In genomic region chr7:5652118-5652517, GRCh38 we compare ENCODE assay signal across 20 cellular contexts.
"Had no signal": no experiment of that assay in that cellular context is flagged by ENCODE, and none has a peak within 500 bp of the region (broad histone marks: within the 10 kb centered on the region; RNA-seq: fewer than 3 reads in every experiment).

No MANE protein-coding gene starts in this region.

- H3K4me1 Mint-ChIP-seq: activated CD4-positive, alpha-beta memory T cell treated with anti-CD3 and anti-CD28 coated beads, Interleukin-2, amount 10 ng/mL, durations not matched to agents 7 days and 5 days had no signal

- H3K27me3 Mint-ChIP-seq: activated CD4-positive, alpha-beta memory T cell treated with anti-CD3 and anti-CD28 coated beads, Interleukin-2, amount 10 ng/mL, durations not matched to agents 7 days and 5 days; naive thymus-derived CD4-positive, alpha-beta T cell; type B pancreatic cell had no signal

- H3K27ac Mint-ChIP-seq: activated CD4-positive, alpha-beta memory T cell treated with anti-CD3 and anti-CD28 coated beads, Interleukin-2, amount 10 ng/mL, durations not matched to agents 7 days and 5 days; immature natural killer cell; type B pancreatic cell had no signal

- H3K9me3 Mint-ChIP-seq: activated CD4-positive, alpha-beta memory T cell treated with anti-CD3 and anti-CD28 coated beads, Interleukin-2, amount 10 ng/mL, durations not matched to agents 7 days and 5 days; immature natural killer cell; type B pancreatic cell had no signal

- ATAC-seq: left lung; naive thymus-derived CD4-positive, alpha-beta T cell; psoas muscle had no signal

- DNase-seq: activated CD4-positive, alpha-beta memory T cell treated with anti-CD3 and anti-CD28 coated beads, Interleukin-2, amount 10 ng/mL, durations not matched to agents 7 days and 5 days; activated CD4-positive, alpha-beta T cell treated with anti-CD3 and anti-CD28 coated beads for 48 hours; activated effector memory CD4-positive, alpha-beta T cell treated with anti-CD3 and anti-CD28 coated beads, Interleukin-2, amount 50 U/mL, for 16 hours; activated naive CD4-positive, alpha-beta T cell treated with anti-CD3 and anti-CD28 coated beads, Interleukin-2, amount 50 U/mL, for 16 hours; activated T-cell treated with anti-CD3 and anti-CD28 coated beads for 4 hours; adrenal gland; cortex of kidney; effector CD4-positive, alpha-beta T cell; foreskin melanocyte; immature natural killer cell; left lung; naive thymus-derived CD4-positive, alpha-beta T cell; ovary; psoas muscle; stimulated activated CD4-positive, alpha-beta T cell treated with anti-CD3 and anti-CD28 coated beads, Interleukin-12 subunit alpha, Interleukin-12 subunit beta, amount 100 ng/mL, for 4 hours; stimulated activated CD4-positive, alpha-beta T cell treated with anti-CD3 and anti-CD28 coated beads, Interleukin-4, amount 100 ng/mL, for 4 hours; stomach; T1000; testis had no signal

- H3K4me3 Mint-ChIP-seq: activated CD4-positive, alpha-beta memory T cell treated with anti-CD3 and anti-CD28 coated beads, Interleukin-2, amount 10 ng/mL, durations not matched to agents 7 days and 5 days; immature natural killer cell; naive thymus-derived CD4-positive, alpha-beta T cell; type B pancreatic cell had no signal
